In genomic region chr2:10137053-10137843, GRCh38 we compare ENCODE assay signal across 16 cellular contexts. TPM values are rescaled to one million over a fixed set of nuclear protein-coding genes. Genes with fewer than 3 reads are reported as not detected.
DNase-seq lines count a peak whose midpoint lies in the region; ATAC-seq and TF ChIP-seq lines count a peak whose summit lies in the region.
"Had no signal": no experiment of that assay in that cellular context is flagged by ENCODE, and none has a peak within 500 bp of the region (broad histone marks: within the 10 kb centered on the region; RNA-seq: fewer than 3 reads in every experiment).

No MANE protein-coding gene starts in this region.

- in situ Hi-C loops in brain microvascular endothelial cell (cut with HindIII; ENCODE audit: low pct_ligation_motif_present, low sequenced_read_pairs), result no loop called here

- H3K27me3 Mint-ChIP-seq in CD14-positive monocyte (ENCODE audit: low read depth in 3 of 3) (peaks cover 0 to 1% (median 0%) of the 10 kb centered on the region in 3 donors), progenitor cell of endocrine pancreas (no peaks in the 10 kb centered on the region)
- H3K27me3 Mint-ChIP-seq: brain had no signal

- H3K9ac ChIP-seq in iPS-15b (ENCODE audit: low read depth, low read length), result peak overlapping the region; percentile 37

- H3K27me3 ChIP-seq in RWPE2 (ENCODE audit: insufficient read depth, poor library complexity, severe bottlenecking) (no peaks in the 10 kb centered on the region), iPS-15b (ENCODE audit: control insufficient read depth, insufficient read depth, low read length) (no peaks in the 10 kb centered on the region), dorsolateral prefrontal cortex (no peaks in the 10 kb centered on the region), brain microvascular endothelial cell (replicated peaks) (no peaks in the 10 kb centered on the region)
- H3K27me3 ChIP-seq: neutrophil, transverse colon had no signal

- H3K4me3 Mint-ChIP-seq in CD14-positive monocyte (no peak overlapping the region), progenitor cell of endocrine pancreas (ENCODE audit: low read depth) (no peak overlapping the region)
- H3K4me3 Mint-ChIP-seq: brain had no signal

- H3K27ac Mint-ChIP-seq in CD14-positive monocyte (peak overlapping the region in 4 of 7 donors; percentile 17 to 58 (median 31)), progenitor cell of endocrine pancreas (no peak overlapping the region)
- H3K27ac Mint-ChIP-seq: brain had no signal

- ATAC-seq in RWPE2 (ENCODE audit: low read depth), result peak; percentile 57
- ATAC-seq: lower lobe of right lung had no signal

- H3K27ac ChIP-seq in RWPE2 (ENCODE audit: poor library complexity, severe bottlenecking) (peak overlapping the region; percentile 22), dorsolateral prefrontal cortex (no peak overlapping the region), brain microvascular endothelial cell (no peak overlapping the region)
- H3K27ac ChIP-seq: lower lobe of right lung, neutrophil, transverse colon had no signal

- H3K9me3 ChIP-seq in RWPE2 (ENCODE audit: severe bottlenecking) (no peaks in the 10 kb centered on the region), iPS-15b (ENCODE audit: control insufficient read depth, insufficient read depth, low read length) (no peaks in the 10 kb centered on the region)
- H3K9me3 ChIP-seq: HAP-1, lower lobe of right lung, neutrophil, transverse colon had no signal

- TF ChIP-seq POLR2A in GM15510 (IDR thresholded peaks at IDR 0.05; ENCODE audit: borderline replicate concordance, extremely low read depth, insufficient read length), result peak; percentile 24

- peak; percentile 32 for DNase-seq in CD14-positive monocyte (ENCODE audit: low spot score)
- DNase-seq in RWPE2 (ENCODE audit: low spot score), result no peak
- DNase-seq in dorsolateral prefrontal cortex, result no peak
- no peak for DNase-seq in brain microvascular endothelial cell
- no peak for DNase-seq in progenitor cell of endocrine pancreas (ENCODE audit: low spot score, unreplicated experiment)
- DNase-seq in AML-193 (lab: John Stamatoyannopoulos, UW), result no peak
- DNase-seq: COR-L47, lower lobe of right lung, NCI-H1105, NCI-H446 treated with DMSO at 0.1 percent for 48 hours, transverse colon had no signal

- H3K36me3 ChIP-seq in RWPE2 (ENCODE audit: low read depth) (peaks cover 10% of the 10 kb centered on the region), iPS-15b (ENCODE audit: control insufficient read depth, insufficient read depth, low read length) (peaks cover 3% of the 10 kb centered on the region), brain microvascular endothelial cell (replicated peaks) (no peaks in the 10 kb centered on the region)
- H3K36me3 ChIP-seq: lower lobe of right lung, transverse colon had no signal

- TF ChIP-seq CTCF in CD14-positive monocyte (IDR thresholded peaks at IDR 0.05) (no peak), RWPE2 (IDR thresholded peaks at IDR 0.05; ENCODE audit: poor library complexity, severe bottlenecking) (no peak), dorsolateral prefrontal cortex (IDR thresholded peaks at IDR 0.05 in 54 of 56, conservative IDR thresholded peaks at IDR 0.05 in 2 of 56; ENCODE audit: low read depth in 1 of 56, partially characterized antibody in 56 of 56) (no peak), brain microvascular endothelial cell (IDR thresholded peaks at IDR 0.05; ENCODE audit: low read depth, low read length, missing control alignments) (no peak), progenitor cell of endocrine pancreas (IDR thresholded peaks at IDR 0.05; ENCODE audit: unreplicated experiment) (no peak)

- no peaks in the 10 kb centered on the region for H3K9me3 Mint-ChIP-seq in CD14-positive monocyte
- no peaks in the 10 kb centered on the region for H3K9me3 Mint-ChIP-seq in progenitor cell of endocrine pancreas (ENCODE audit: low read depth)

- H3K36me3 Mint-ChIP-seq in CD14-positive monocyte (peaks cover 27 to 57% of the 10 kb centered on the region in 2 donors), progenitor cell of endocrine pancreas (ENCODE audit: insufficient read depth) (peaks cover 2% of the 10 kb centered on the region)
- H3K36me3 Mint-ChIP-seq: brain had no signal

- intact Hi-C loops in CD14-positive monocyte (cut with micrococcal nuclease) (loop anchor here in 1 of 2 donors (10.0 kb wide), 1 partner anchor 128 kb away; no protein-coding TSS in a partner anchor), dorsolateral prefrontal cortex (cut with DNase I) (no loop called here)

- peaks cover 13% of the 10 kb centered on the region for H3K4me1 Mint-ChIP-seq in CD14-positive monocyte
- H3K4me1 Mint-ChIP-seq in progenitor cell of endocrine pancreas (ENCODE audit: low read depth), result peaks cover 6% of the 10 kb centered on the region

- H3K4me3 ChIP-seq in RWPE2 (ENCODE audit: severe bottlenecking), result no peak overlapping the region
- H3K4me3 ChIP-seq in iPS-15b (ENCODE audit: low read depth, low read length), result no peak overlapping the region
- H3K4me3 ChIP-seq in dorsolateral prefrontal cortex, result no peak overlapping the region
- H3K4me3 ChIP-seq in brain microvascular endothelial cell (ENCODE audit: low read depth, low read length), result no peak overlapping the region
- H3K4me3 ChIP-seq: HAP-1, lower lobe of right lung, transverse colon had no signal

- H3K4me1 ChIP-seq in RWPE2 (ENCODE audit: insufficient read depth, poor library complexity, severe bottlenecking) (peaks cover 18% of the 10 kb centered on the region), iPS-15b (ENCODE audit: control insufficient read depth, insufficient read depth, low read length) (no peaks in the 10 kb centered on the region)
- H3K4me1 ChIP-seq: HAP-1, lower lobe of right lung had no signal

RNA-seq across cellular contexts. Expression of gene RRM2, which starts 14.7 kb away (rescaled TPM):
- polyA plus RNA-seq in CD14-positive monocyte, result not detected
- 1 to 10 TPM in 19 of 120 experiments, under 1 TPM in 26, not detected in 75; 0.11 to 3.3 (median 0.83) TPM for total RNA-seq in dorsolateral prefrontal cortex
- 70.3 and 79.8 TPM in 2 replicates for total RNA-seq in progenitor cell of endocrine pancreas

RNA-seq across cellular contexts. Expression of gene CYS1, which starts 57.0 kb away (rescaled TPM):
- polyA plus RNA-seq in CD14-positive monocyte, result not detected
- total RNA-seq in dorsolateral prefrontal cortex (10 to 100 TPM in 10 of 120 experiments, 1 to 10 TPM in 110; 2.5 to 12.0 (median 6.1) TPM), progenitor cell of endocrine pancreas (2.3 and 2.5 TPM in 2 replicates)

Comparison
In these comparisons a context has a peak if more than half of its experiments do, and no peak if none do; other contexts are left out.
1. RNA of gene RRM2, which starts 14.7 kb away (total RNA-seq): 70.3 to 79.8 TPM in progenitor cell of endocrine pancreas; 0.11 to 3.3 TPM in dorsolateral prefrontal cortex; every median in the first group is over 10 times any median in the second.